30 cellular contexts compared by ENCODE assay signal in the genomic region with DNA sequence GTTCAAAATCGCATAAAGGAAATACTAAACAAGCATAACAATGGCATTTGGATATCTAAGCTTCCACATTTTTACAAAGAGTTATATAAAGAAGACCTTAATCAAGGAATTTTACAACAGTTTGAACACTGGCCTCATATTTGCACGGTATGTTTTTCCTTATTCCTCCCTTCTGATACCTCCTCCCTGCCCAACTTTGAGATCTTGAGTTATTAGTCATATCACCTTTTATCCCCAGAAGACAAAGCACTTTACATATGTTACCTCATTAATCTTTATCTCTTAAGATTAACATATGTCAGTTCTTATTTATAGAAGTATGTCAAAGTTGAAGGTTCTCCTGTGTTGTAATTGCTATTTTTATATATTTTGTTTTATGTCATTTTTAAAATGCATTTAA. TPM values are rescaled to one million over a fixed set of nuclear protein-coding genes. Genes with fewer than 3 reads are reported as not detected.
A peak's percentile ranks its signal among the peaks of the same experiment; 100 is the strongest.
DNase-seq lines count a peak whose midpoint lies in the region; ATAC-seq, FAIRE-seq and TF ChIP-seq lines count a peak whose summit lies in the region.
"Had no signal": no experiment of that assay in that cellular context is flagged by ENCODE, and none has a peak within 500 bp of the region (broad histone marks: within the 10 kb centered on the region; RNA-seq: fewer than 3 reads in every experiment).

No MANE protein-coding gene starts in this region.

- DNase-seq in H54 (ENCODE audit: insufficient read length, low spot score) (no peak), PC-9 (peak in 1 of 2 experiments; percentile 81), epithelial cell of esophagus (ENCODE audit: low read depth) (peak; percentile 25), renal cortical epithelial cell (ENCODE audit: low read depth) (peak; percentile 4), activated gamma-delta T cell treated with Interleukin-2 at 50 U/mL for 16 hours (no peak), NCI-H2171 (lab: John Stamatoyannopoulos, UW) (no peak)
- DNase-seq: activated CD4-positive, alpha-beta T cell treated with anti-CD3 and anti-CD28 coated beads for 48 hours; activated CD8-positive, alpha-beta memory T cell treated with anti-CD3 and anti-CD28 coated beads for 24 hours; activated effector memory CD4-positive, alpha-beta T cell treated with anti-CD3 and anti-CD28 coated beads, Interleukin-2, amount 50 U/mL, for 16 hours; activated naive CD8-positive, alpha-beta T cell treated with anti-CD3 and anti-CD28 coated beads, Interleukin-2, amount 10 ng/mL, durations not matched to agents 7 days and 5 days; C1 segment of cervical spinal cord; Caco-2; dorsolateral prefrontal cortex; GOT3; heart right ventricle; IMR-90; left cardiac atrium; NCI-H1105 treated with DMSO at 0.1 percent for 48 hours; NCI-H1930; NCI-H2227 treated with DMSO at 0.1 percent for 48 hours; right cardiac atrium; stimulated activated CD4-positive, alpha-beta T cell treated with anti-CD3 and anti-CD28 coated beads, Interleukin-12 subunit alpha, Interleukin-12 subunit beta, amount 100 ng/mL, for 4 hours; stimulated activated CD4-positive, alpha-beta T cell treated with anti-CD3 and anti-CD28 coated beads, Interleukin-4, amount 100 ng/mL, for 4 hours; substantia nigra had no signal

- H3K9me3 ChIP-seq in PC-9 (ENCODE audit: insufficient read depth, low read depth), result no peaks in the 10 kb centered on the region; the same call in 1 of the 2 replicates
- H3K9me3 ChIP-seq: Caco-2, heart right ventricle had no signal

- H3K9me2 ChIP-seq in PC-9 (ENCODE audit: insufficient read depth), result 0 out of 2 replicates have a peak, but pooled peaks cover 7% of the 10 kb centered on the region

- BruUV-seq in PC-9 (replicated peaks; lab: Mats Ljungman, UMichigan), result no TSS peak

- H3K4me3 ChIP-seq in PC-9 (no peak overlapping the region), epithelial cell of esophagus (ENCODE audit: low read length) (no peak overlapping the region)
- H3K4me3 ChIP-seq: dorsolateral prefrontal cortex, GM12878, heart right ventricle, neural progenitor cell had no signal

- peaks cover 7% of the 10 kb centered on the region; the same call in 1 of the 2 replicates for H3F3A ChIP-seq in PC-9 (ENCODE audit: insufficient read depth, low read depth)

- peak overlapping the region; percentile 39 for H3K4me2 ChIP-seq in PC-9
- H3K4me2 ChIP-seq: neural progenitor cell had no signal

- FAIRE-seq in H54 (lab: Jason Lieb, UNC), result peak; percentile 93
- FAIRE-seq: GM12878 had no signal

- TF ChIP-seq CTCF in PC-9 (conservative IDR thresholded peaks at IDR 0.05) (no peak), epithelial cell of esophagus (IDR thresholded peaks at IDR 0.05; ENCODE audit: insufficient read depth, low read depth, low read length, missing control alignments) (no peak)

- peaks cover 4% of the 10 kb centered on the region; the same call in 1 of the 2 replicates for H3K36me3 ChIP-seq in PC-9 (ENCODE audit: low read depth)
- H3K36me3 ChIP-seq: neural progenitor cell had no signal

- TF ChIP-seq POLR2A in H54 (IDR thresholded peaks at IDR 0.05; ENCODE audit: low read depth, low read length), result no peak

- no peaks in the 10 kb centered on the region for H3K27me3 ChIP-seq in PC-9 (ENCODE audit: insufficient read depth, low read depth)
- H3K27me3 ChIP-seq: dorsolateral prefrontal cortex, heart right ventricle, neural progenitor cell had no signal

- H3K27ac ChIP-seq in PC-9, result 0 out of 2 replicates have a peak overlapping the region, but pooled peaks have one; percentile 9
- H3K27ac ChIP-seq: dorsolateral prefrontal cortex, heart right ventricle, neural progenitor cell, parathyroid adenoma had no signal

- H3K79me2 ChIP-seq in PC-9 (ENCODE audit: low read depth), result no peaks in the 10 kb centered on the region
- H3K79me2 ChIP-seq: parathyroid adenoma had no signal

- POLR2A ChIA-PET in PC-9 (lab: Charles Lee; ENCODE audit: unreplicated experiment), result no interaction called here

- H4K20me1 ChIP-seq in PC-9 (ENCODE audit: insufficient read depth), result no peaks in the 10 kb centered on the region

- no peak overlapping the region for H2AFZ ChIP-seq in PC-9
- H2AFZ ChIP-seq: neural progenitor cell, parathyroid adenoma had no signal

- intact Hi-C loops in PC-9 (cut with micrococcal nuclease; ENCODE audit: unreplicated experiment), result no loop called here

- CTCF ChIA-PET in PC-9 (lab: Charles Lee), result no interaction called here

- no peak for ATAC-seq in HG03354 (IDR thresholded peaks at IDR 0.05; ENCODE audit: poor library complexity, severe bottlenecking, unreplicated experiment)
- ATAC-seq: GM12878; heart right ventricle; left cardiac atrium; right cardiac atrium; Right ventricle myocardium inferior; stimulated activated memory B cell treated with anti-CD40 and anti-IgM and Interleukin-4, amounts not matched to agents 10 μg/mL and 1 μg/mL and 100 μg/mL, for 72 hours had no signal

- peaks cover 13% of the 10 kb centered on the region for H3K4me1 ChIP-seq in PC-9 (replicated peaks; ENCODE audit: insufficient read depth)
- H3K4me1 ChIP-seq: parathyroid adenoma had no signal

RNA-seq across cellular contexts. Expression of a gene that starts 29.8 kb away (rescaled TPM):
- total RNA-seq in PC-9 (2021), result 11.9 and 14.2 TPM in 2 replicates
- total RNA-seq in renal cortical epithelial cell, result 17.1 and 17.2 TPM in 2 replicates

RNA-seq across cellular contexts. Expression of a gene that starts 59.7 kb away (rescaled TPM):
- total RNA-seq in PC-9 (2021) (6.8 and 7.1 TPM in 2 replicates), renal cortical epithelial cell (1.6 and 6.5 TPM in 2 replicates)

Comparison
In these comparisons a context has a peak if more than half of its experiments do, and no peak if none do; other contexts are left out.
1. DNase-seq: peak in epithelial cell of esophagus (single experiment) and renal cortical epithelial cell (single experiment); none in H54 (single experiment), activated gamma-delta T cell treated with Interleukin-2 at 50 U/mL for 16 hours (single experiment) and NCI-H2171 (single experiment).